Comparison of ENCODE assay signal across 19 cellular contexts in genomic region chr2:101432411-101433181, GRCh38. TPM values are rescaled to one million over a fixed set of nuclear protein-coding genes. Genes with fewer than 3 reads are reported as not detected.
DNase-seq lines count a peak whose midpoint lies in the region; ATAC-seq, FAIRE-seq and TF ChIP-seq lines count a peak whose summit lies in the region.
"Had no signal": no experiment of that assay in that cellular context is flagged by ENCODE, and none has a peak within 500 bp of the region (broad histone marks: within the 10 kb centered on the region; RNA-seq: fewer than 3 reads in every experiment).

No MANE protein-coding gene starts in this region.

- no peak for TF ChIP-seq EP300 in tibial nerve (IDR thresholded peaks at IDR 0.05)

- H3K27me3 ChIP-seq in tibial nerve = no peaks in the 10 kb centered on the region

- H3K27ac ChIP-seq in tibial nerve = no peak overlapping the region
- H3K27ac ChIP-seq: psoas muscle had no signal

- H3K36me3 ChIP-seq in tibial nerve = no peaks in the 10 kb centered on the region

- TF ChIP-seq POLR2A in tibial nerve (IDR thresholded peaks at IDR 0.05) = no peak

- intact Hi-C loops in sciatic nerve (cut with DNase I) = no loop called here

- ATAC-seq in sciatic nerve (peak; percentile 13), HG02970 (IDR thresholded peaks at IDR 0.05; ENCODE audit: low FRiP score, unreplicated experiment) (no peak)
- ATAC-seq: left lobe of liver had no signal

- no peak for TF ChIP-seq CTCF in fibroblast of pulmonary artery (IDR thresholded peaks at IDR 0.05; ENCODE audit: low read length, missing control alignments)
- TF ChIP-seq CTCF in tibial nerve (IDR thresholded peaks at IDR 0.05) = no peak
- no peak for TF ChIP-seq CTCF in D721Med (IDR thresholded peaks at IDR 0.05; ENCODE audit: insufficient read depth, missing control alignments)

- FAIRE-seq in D721Med (lab: Jason Lieb, UNC) = no peak
- FAIRE-seq: H54 had no signal

- WGBS in tibial nerve, 2 donors = 81 to 86% methylated on average over 20 of the region's 20 CpGs

- no peaks in the 10 kb centered on the region for H3K9me3 ChIP-seq in tibial nerve
- H3K9me3 ChIP-seq: psoas muscle had no signal

- no peak overlapping the region for H3K4me3 ChIP-seq in fibroblast of pulmonary artery (replicated peaks; ENCODE audit: low read depth, low read length)
- no peak overlapping the region for H3K4me3 ChIP-seq in tibial nerve
- H3K4me3 ChIP-seq: psoas muscle had no signal

- peaks cover 0 to 11% (median 0%) of the 10 kb centered on the region in 4 donors for H3K4me1 ChIP-seq in tibial nerve

- DNase-seq in GM03348 (ENCODE audit: low spot score) (peak; percentile 58), RPMI7951 (ENCODE audit: low read depth) (peak; percentile 84), fibroblast of pulmonary artery (ENCODE audit: low read depth) (peak; percentile 37), sciatic nerve (ENCODE audit: low spot score) (no peak), tibial nerve (ENCODE audit: low spot score in 2 of 2) (no peak), D721Med (ENCODE audit: insufficient read length, low spot score) (no peak)
- DNase-seq: activated gamma-delta T cell; DMS79; MM.1S; NCI-H2029; NCI-H524; stimulated activated CD4-positive, alpha-beta T cell treated with anti-CD3 and anti-CD28 coated beads, Interleukin-15, amount 100 ng/mL, for 24 hours had no signal

RNA-seq across cellular contexts. Expression of gene RFX8, which starts 42.3 kb away (rescaled TPM):
- 9.3 and 10.8 TPM in 2 replicates for total RNA-seq in RPMI7951 (2014; rRNA removed; shearing (Covaris generic))
- total RNA-seq in sciatic nerve (6.5 TPM), tibial nerve (1 to 10 TPM; 1.4 to 6.9 (median 3.9) TPM)
- total RNA-seq: left lobe of liver, OCI-LY7 had no signal

RNA-seq across cellular contexts. Expression of gene CREG2, which starts 45.3 kb away (rescaled TPM):
- total RNA-seq in RPMI7951 (2014; rRNA removed; shearing (Covaris generic)) = 0.36 and 0.59 TPM in 2 replicates
- total RNA-seq in sciatic nerve (not detected), tibial nerve (not detected)
- total RNA-seq: fibroblast of villous mesenchyme, left lobe of liver, OCI-LY7, subcutaneous adipose tissue had no signal

Comparison
In these comparisons a context has a peak if more than half of its experiments do, and no peak if none do; other contexts are left out.
1. DNase-seq: peak in GM03348 (single experiment), RPMI7951 (single experiment) and fibroblast of pulmonary artery (single experiment); none in sciatic nerve (single experiment), tibial nerve (0 of 2) and D721Med (single experiment).